ENCODE assay signal across 13 cellular contexts in the genomic region with DNA sequence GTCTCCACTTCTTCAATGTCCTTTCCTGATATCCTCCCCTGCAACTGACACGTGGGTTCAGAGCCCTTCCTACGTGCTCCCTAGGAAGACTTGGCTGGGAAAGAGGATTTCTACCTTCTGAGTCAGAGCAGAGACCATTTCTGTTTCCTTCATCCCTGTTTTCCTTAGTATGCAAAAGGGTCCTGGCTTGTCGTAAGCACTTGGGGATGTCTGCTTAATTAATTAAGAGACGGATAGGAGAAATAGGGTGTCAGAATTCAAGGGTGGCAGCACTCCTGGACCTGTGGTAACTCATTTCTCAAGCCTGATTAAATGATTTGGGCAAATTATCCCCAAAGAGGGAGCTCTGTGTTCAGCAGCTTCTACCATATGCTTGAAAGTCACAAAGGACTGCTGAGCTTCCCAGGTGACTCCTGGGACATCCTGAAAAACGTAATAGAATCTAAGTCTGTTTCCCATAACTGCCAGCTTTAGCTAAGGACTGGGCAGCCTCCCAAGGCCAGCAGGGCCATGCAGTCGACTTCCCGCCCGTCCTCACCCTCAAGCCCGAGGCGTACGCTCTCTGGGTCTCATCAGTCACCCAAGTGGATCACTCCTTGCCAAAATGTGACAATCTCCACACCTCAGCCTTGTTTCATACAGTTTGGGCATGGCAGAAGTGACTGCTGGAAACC. TPM values are rescaled to one million over a fixed set of nuclear protein-coding genes. Genes with fewer than 3 reads are reported as not detected.
DNase-seq lines count a peak whose midpoint lies in the region; ATAC-seq lines count a peak whose summit lies in the region.
"Had no signal": no experiment of that assay in that cellular context is flagged by ENCODE, and none has a peak within 500 bp of the region (broad histone marks: within the 10 kb centered on the region; RNA-seq: fewer than 3 reads in every experiment).

No MANE protein-coding gene starts in this region.

- DNase-seq in A172 (ENCODE audit: low spot score), result peak; percentile 84
- DNase-seq in NCI-H226, result peak; percentile 84
- peak; percentile 67 for DNase-seq in mesenchymal stem cell
- DNase-seq in activated CD4-positive, CD25-positive, alpha-beta regulatory T cell treated with anti-CD3 and anti-CD28 coated beads, Interleukin-2, amount 50 U/mL, for 72 hours, result no peak
- no peak for DNase-seq in activated CD8-positive, alpha-beta memory T cell treated with anti-CD3 and anti-CD28 coated beads for 24 hours
- DNase-seq: 8988T, cerebellar nuclear complex, NCI-H1436 treated with DMSO at 0.1 percent for 48 hours, SHP77 had no signal

- WGBS in esophagus, 2 donors, result 28 to 42% methylated on average over 11 of the region's 11 CpGs
- WGBS in mesenchymal stem cell, result 79% methylated on average over 11 of the region's 11 CpGs

- H3K27me3 ChIP-seq in esophagus (ENCODE audit: control insufficient read depth in 1 of 2, insufficient read depth in 2 of 2, low read length in 2 of 2) (no peaks in the 10 kb centered on the region), mesenchymal stem cell (ENCODE audit: control insufficient read depth in 1 of 2, insufficient read depth in 1 of 2, low read length in 2 of 2) (no peaks in the 10 kb centered on the region)
- H3K27me3 ChIP-seq: testis had no signal

- H3K27ac ChIP-seq in esophagus (ENCODE audit: low read depth in 2 of 2, low read length in 1 of 2) (peak overlapping the region; percentile 40 to 69), mesenchymal stem cell (ENCODE audit: low read length, poor library complexity, severe bottlenecking) (no peak overlapping the region)
- H3K27ac ChIP-seq: testis had no signal

- H3K9me3 ChIP-seq in esophagus (ENCODE audit: control insufficient read depth in 2 of 2, insufficient read depth in 1 of 2, low read depth in 1 of 2, low read length in 1 of 2) (no peaks in the 10 kb centered on the region), mesenchymal stem cell (ENCODE audit: control insufficient read depth, low read length) (no peaks in the 10 kb centered on the region)
- H3K9me3 ChIP-seq: testis had no signal

- no peak overlapping the region for H2BK15ac ChIP-seq in mesenchymal stem cell (ENCODE audit: low read depth, poor library complexity, severe bottlenecking)

- H3K9ac ChIP-seq in mesenchymal stem cell (ENCODE audit: low read length), result peak overlapping the region; percentile 77

- peak overlapping the region in 1 of 2 experiments; percentile 61 for H3K18ac ChIP-seq in mesenchymal stem cell (ENCODE audit: low read depth in 1 of 2, low read length in 2 of 2)

- no peak overlapping the region for H4K91ac ChIP-seq in mesenchymal stem cell (ENCODE audit: low read length)

- no peak overlapping the region for H4K8ac ChIP-seq in mesenchymal stem cell (ENCODE audit: low read length)

- H3K4me3 ChIP-seq in esophagus (ENCODE audit: low read depth in 1 of 2, low read length in 2 of 2), result no peak overlapping the region
- H3K4me3 ChIP-seq in mesenchymal stem cell (ENCODE audit: insufficient read depth in 1 of 2, low read depth in 1 of 2, low read length in 2 of 2), result peak overlapping the region in 1 of 2 experiments; percentile 48
- H3K4me3 ChIP-seq: testis had no signal

- no peak overlapping the region for H2BK5ac ChIP-seq in mesenchymal stem cell (ENCODE audit: low read depth, low read length, poor library complexity, severe bottlenecking)

- ATAC-seq in GM21447 (IDR thresholded peaks at IDR 0.05; ENCODE audit: unreplicated experiment), result no peak
- ATAC-seq in HG02610 (IDR thresholded peaks at IDR 0.05; ENCODE audit: unreplicated experiment), result no peak

- H3K4me1 ChIP-seq in esophagus (ENCODE audit: control insufficient read depth in 2 of 2, insufficient read depth in 2 of 2, low read length in 1 of 2), result peaks cover 6 to 12% of the 10 kb centered on the region in 2 donors
- H3K4me1 ChIP-seq in mesenchymal stem cell (ENCODE audit: control insufficient read depth, insufficient read depth, low read depth, low read length), result peaks cover 18% of the 10 kb centered on the region

- H3K4ac ChIP-seq in mesenchymal stem cell (ENCODE audit: low read depth in 1 of 2, low read length in 2 of 2), result no peak overlapping the region

- H3K14ac ChIP-seq in mesenchymal stem cell (ENCODE audit: low read length in 2 of 2), result peak overlapping the region in 1 of 2 experiments; percentile 86

- H3K79me1 ChIP-seq in mesenchymal stem cell (replicated peaks; ENCODE audit: low read length, poor library complexity, severe bottlenecking), result peaks cover 11% of the 10 kb centered on the region

- no peak overlapping the region for H3K23ac ChIP-seq in mesenchymal stem cell (ENCODE audit: low read length in 2 of 2)

- H3K4me2 ChIP-seq in mesenchymal stem cell (ENCODE audit: low read length, poor library complexity, severe bottlenecking), result no peak overlapping the region

- no peak overlapping the region for H2BK120ac ChIP-seq in mesenchymal stem cell (ENCODE audit: low read depth, low read length)

- H3K36me3 ChIP-seq in esophagus (ENCODE audit: control insufficient read depth in 2 of 2, insufficient read depth in 2 of 2, low read length in 1 of 2) (no peaks in the 10 kb centered on the region), mesenchymal stem cell (ENCODE audit: control insufficient read depth in 1 of 2, insufficient read depth in 2 of 2, low read depth in 1 of 2, low read length in 2 of 2) (peaks cover 0 to 5% of the 10 kb centered on the region in 2 experiments)

- H2AK5ac ChIP-seq in mesenchymal stem cell (ENCODE audit: low read length, severe bottlenecking), result peak overlapping the region; percentile 14

- no peak overlapping the region for H2AFZ ChIP-seq in mesenchymal stem cell (ENCODE audit: low read depth, low read length)

- H2BK12ac ChIP-seq in mesenchymal stem cell (ENCODE audit: low read length in 2 of 2), result peak overlapping the region; percentile 51 to 87

RNA-seq across cellular contexts. Expression of a gene that starts 20.5 kb away (rescaled TPM):
- total RNA-seq in A172 (2014; rRNA removed; shearing (Covaris generic)), result 66.6 and 72.6 TPM in 2 replicates
- 1 to 10 TPM; 2.7 to 2.9 TPM for polyA plus RNA-seq in esophagus
- polyA plus RNA-seq in mesenchymal stem cell (2013, experiment 1 of 2), result 27.2 TPM
- 25.4 TPM for polyA plus RNA-seq in mesenchymal stem cell (2013, experiment 2 of 2)

Comparison
In these comparisons a context has a peak if more than half of its experiments do, and no peak if none do; other contexts are left out.
1. DNase-seq: peak in A172 (single experiment), NCI-H226 (single experiment) and mesenchymal stem cell (single experiment); none in activated CD4-positive, CD25-positive, alpha-beta regulatory T cell treated with anti-CD3 and anti-CD28 coated beads, Interleukin-2, amount 50 U/mL, for 72 hours (single experiment) and activated CD8-positive, alpha-beta memory T cell treated with anti-CD3 and anti-CD28 coated beads for 24 hours (single experiment).